In genomic region chr11:69276165-69276564, GRCh38 we compare ENCODE assay signal across 25 cellular contexts. TPM values are rescaled to one million over a fixed set of nuclear protein-coding genes. Genes with fewer than 3 reads are reported as not detected.
DNase-seq lines count a peak whose midpoint lies in the region; ATAC-seq, FAIRE-seq and TF ChIP-seq lines count a peak whose summit lies in the region.
"Had no signal": no experiment of that assay in that cellular context is flagged by ENCODE, and none has a peak within 500 bp of the region (broad histone marks: within the 10 kb centered on the region; RNA-seq: fewer than 3 reads in every experiment).

No MANE protein-coding gene starts in this region.

- no peak for FAIRE-seq in pancreas (lab: Jason Lieb, UNC)
- FAIRE-seq: A549, GM12891 had no signal

- H3K36me3 ChIP-seq in PC-9 (ENCODE audit: low read depth): no peaks in the 10 kb centered on the region
- H3K36me3 ChIP-seq in body of pancreas (replicated peaks in 1 of 2; ENCODE audit: insufficient read depth in 1 of 2, low read depth in 2 of 2): no peaks in the 10 kb centered on the region
- no peaks in the 10 kb centered on the region for H3K36me3 ChIP-seq in pancreas
- H3K36me3 ChIP-seq: BLaER1 treated with 17β-estradiol and CSF1 and Interleukin-3, amounts not matched to agents 10 nM and 100 nM had no signal

- H3K27ac ChIP-seq in PC-9 (peak overlapping the region; percentile 90), body of pancreas (peak overlapping the region; percentile 73 to 91 (median 89)), pancreas (peak overlapping the region; percentile 9 to 89 (median 55))
- H3K27ac ChIP-seq: A549; BLaER1 treated with 17β-estradiol and CSF1 and Interleukin-3, amounts not matched to agents 10 nM and 100 nM had no signal

- no peaks in the 10 kb centered on the region for H3K9me3 Mint-ChIP-seq in activated naive CD8-positive, alpha-beta T cell treated with anti-CD3 and anti-CD28 coated beads, Interleukin-2, amount 50 U/mL, for 24 hours
- H3K9me3 Mint-ChIP-seq: CD8-positive, alpha-beta memory T cell had no signal

- POLR2A ChIA-PET in PC-9 (lab: Charles Lee; ENCODE audit: unreplicated experiment): interaction anchor here (0.5 kb wide), 1 partner anchor 12 kb away, joined by 6 read pairs; no protein-coding TSS in a partner anchor

- no TSS peak for BruUV-seq in PC-9 (replicated peaks; lab: Mats Ljungman, UMichigan)

- peaks cover 30% of the 10 kb centered on the region for H3K79me2 ChIP-seq in PC-9 (ENCODE audit: low read depth)

- TF ChIP-seq POLR2A in body of pancreas (IDR thresholded peaks at IDR 0.05): no peak

- peaks cover 52% of the 10 kb centered on the region for H3F3A ChIP-seq in PC-9 (ENCODE audit: insufficient read depth, low read depth)

- H3K4me2 ChIP-seq in PC-9: peak overlapping the region; percentile 63
- H3K4me2 ChIP-seq: A549 had no signal

- H3K9me3 ChIP-seq in PC-9 (ENCODE audit: insufficient read depth, low read depth) (no peaks in the 10 kb centered on the region), body of pancreas (no peaks in the 10 kb centered on the region), pancreas (no peaks in the 10 kb centered on the region)
- H3K9me3 ChIP-seq: A549; BLaER1 treated with 17β-estradiol and CSF1 and Interleukin-3, amounts not matched to agents 10 nM and 100 nM had no signal

- DNase-seq in Right ventricle myocardium inferior (ENCODE audit: missing footprints) (peak; percentile 13), left ventricle myocardium superior (no peak), PC-9 (no peak), body of pancreas (no peak), pancreas (no peak), GF-D8 (lab: John Stamatoyannopoulos, UW) (no peak)
- DNase-seq in activated naive CD8-positive, alpha-beta T cell treated with anti-CD3 and anti-CD28 coated beads, Interleukin-2, amount 50 U/mL, for 24 hours: no peak
- DNase-seq: AML-193; CD4-positive, alpha-beta memory T cell; CD4-positive, CD25-positive, alpha-beta regulatory T cell; CD8-positive, alpha-beta memory T cell; COR-L47; DMS 273 treated with DMSO at 0.1 percent for 48 hours; DMS153; DMS53; DMS79; DND-41; EL; GDM1 had no signal

- H3K36me3 Mint-ChIP-seq in activated naive CD8-positive, alpha-beta T cell treated with anti-CD3 and anti-CD28 coated beads, Interleukin-2, amount 50 U/mL, for 24 hours (ENCODE audit: low read depth): no peaks in the 10 kb centered on the region
- H3K36me3 Mint-ChIP-seq: CD14-positive monocyte; CD4-positive, alpha-beta memory T cell; CD4-positive, CD25-positive, alpha-beta regulatory T cell; CD8-positive, alpha-beta memory T cell had no signal

- 88 to 92% methylated on average over 3 of the region's 3 CpGs for WGBS in body of pancreas, 2 donors
- 90 to 93% methylated on average over 3 of the region's 3 CpGs for WGBS in pancreas, 2 donors

- no peaks in the 10 kb centered on the region for H3K4me1 Mint-ChIP-seq in activated naive CD8-positive, alpha-beta T cell treated with anti-CD3 and anti-CD28 coated beads, Interleukin-2, amount 50 U/mL, for 24 hours
- H3K4me1 Mint-ChIP-seq: CD14-positive monocyte; CD4-positive, CD25-positive, alpha-beta regulatory T cell; CD8-positive, alpha-beta memory T cell had no signal

- H3K27ac Mint-ChIP-seq in activated naive CD8-positive, alpha-beta T cell treated with anti-CD3 and anti-CD28 coated beads, Interleukin-2, amount 50 U/mL, for 24 hours: no peak overlapping the region
- H3K27ac Mint-ChIP-seq: B cell; CD4-positive, alpha-beta memory T cell; CD8-positive, alpha-beta memory T cell had no signal

- H3K4me3 ChIP-seq in PC-9 (no peak overlapping the region), body of pancreas (no peak overlapping the region), pancreas (no peak overlapping the region)
- H3K4me3 ChIP-seq: A549; BLaER1 treated with 17β-estradiol and CSF1 and Interleukin-3, amounts not matched to agents 10 nM and 100 nM had no signal

- H4K20me1 ChIP-seq in PC-9 (ENCODE audit: insufficient read depth): no peaks in the 10 kb centered on the region
- H4K20me1 ChIP-seq: BLaER1 treated with 17β-estradiol and CSF1 and Interleukin-3, amounts not matched to agents 10 nM and 100 nM had no signal

- intact Hi-C loops in Right ventricle myocardium inferior (cut with DNase I): no loop called here
- intact Hi-C loops in left ventricle myocardium superior (cut with micrococcal nuclease): no loop called here
- intact Hi-C loops in PC-9 (cut with micrococcal nuclease; ENCODE audit: unreplicated experiment): no loop called here
- intact Hi-C loops in body of pancreas (cut with DNase I): no loop called here
- intact Hi-C loops in pancreas (cut with DNase I): no loop called here

- TF ChIP-seq CTCF in PC-9 (conservative IDR thresholded peaks at IDR 0.05) (no peak), body of pancreas (IDR thresholded peaks at IDR 0.05) (no peak), pancreas (IDR thresholded peaks at IDR 0.05) (no peak)

- H3K9me2 ChIP-seq in PC-9 (ENCODE audit: insufficient read depth): no peaks in the 10 kb centered on the region

- peaks cover 4% of the 10 kb centered on the region for H3K27me3 Mint-ChIP-seq in activated naive CD8-positive, alpha-beta T cell treated with anti-CD3 and anti-CD28 coated beads, Interleukin-2, amount 50 U/mL, for 24 hours
- H3K27me3 Mint-ChIP-seq: B cell; CD4-positive, CD25-positive, alpha-beta regulatory T cell had no signal

- H3K4me1 ChIP-seq in PC-9 (replicated peaks; ENCODE audit: insufficient read depth) (peaks cover 79% of the 10 kb centered on the region), body of pancreas (peaks cover 81% of the 10 kb centered on the region), pancreas (peaks cover 32 to 40% (median 40%) of the 10 kb centered on the region in 3 donors)

- ATAC-seq in Right ventricle myocardium inferior (no peak), left ventricle myocardium superior (no peak), body of pancreas (no peak), pancreas (no peak), GM18520 (IDR thresholded peaks at IDR 0.05; ENCODE audit: unreplicated experiment) (no peak)
- no peak for ATAC-seq in activated naive CD8-positive, alpha-beta T cell treated with anti-CD3 and anti-CD28 coated beads, Interleukin-2, amount 50 U/mL, for 24 hours
- ATAC-seq: A549 had no signal

- no peak overlapping the region for H2AFZ ChIP-seq in PC-9

- no peaks in the 10 kb centered on the region for H3K27me3 ChIP-seq in PC-9 (ENCODE audit: insufficient read depth, low read depth)
- H3K27me3 ChIP-seq in body of pancreas: no peaks in the 10 kb centered on the region
- H3K27me3 ChIP-seq in pancreas: no peaks in the 10 kb centered on the region
- H3K27me3 ChIP-seq: BLaER1 treated with 17β-estradiol and CSF1 and Interleukin-3, amounts not matched to agents 10 nM and 100 nM had no signal

- CTCF ChIA-PET in PC-9 (lab: Charles Lee): no interaction called here

- no peak overlapping the region for H3K4me3 Mint-ChIP-seq in activated naive CD8-positive, alpha-beta T cell treated with anti-CD3 and anti-CD28 coated beads, Interleukin-2, amount 50 U/mL, for 24 hours
- H3K4me3 Mint-ChIP-seq: B cell; CD14-positive monocyte; CD4-positive, alpha-beta memory T cell; CD4-positive, CD25-positive, alpha-beta regulatory T cell; CD8-positive, alpha-beta memory T cell had no signal

RNA-seq across cellular contexts. Expression of gene MYEOV, which starts 17.8 kb away (rescaled TPM):
- total RNA-seq in Right ventricle myocardium inferior (not detected), left ventricle myocardium superior (not detected), PC-9 (2021) (182 and 232 TPM in 2 replicates), body of pancreas (1 to 10 TPM; 2.3 to 7.0 TPM), pancreas (1 to 10 TPM in 4 of 6 donors, under 1 TPM in 1, not detected in 1; 0.37 to 3.8 (median 3.0) TPM)
- 1 to 10 TPM; 3.2 to 3.7 TPM for polyA plus RNA-seq in pancreas
- total RNA-seq: B cell; CD4-positive, alpha-beta memory T cell had no signal
- polyA plus RNA-seq: CD14-positive monocyte; CD4-positive, alpha-beta memory T cell; CD4-positive, CD25-positive, alpha-beta regulatory T cell; CD8-positive, alpha-beta memory T cell had no signal

Comparison
In these comparisons a context has a peak if more than half of its experiments do, and no peak if none do; other contexts are left out.
1. RNA of gene MYEOV, which starts 17.8 kb away (total RNA-seq): 182 to 232 TPM in PC-9; 2.3 to 7.0 TPM in body of pancreas, 0.37 to 3.8 TPM in pancreas, not detected in Right ventricle myocardium inferior (single experiment) and not detected in left ventricle myocardium superior (single experiment); every median in the first group is over 10 times any median in the second.
2. Peak in every context shown above with its lines, with median percentiles within 50 percentile points of each other: H3K27ac ChIP-seq.